In genomic region chr2:25132296-25132630, GRCh38 we compare ENCODE assay signal across 10 cellular contexts. TPM values are rescaled to one million over a fixed set of nuclear protein-coding genes. Genes with fewer than 3 reads are reported as not detected.
DNase-seq lines count a peak whose midpoint lies in the region; ATAC-seq, FAIRE-seq and TF ChIP-seq lines count a peak whose summit lies in the region.
"Had no signal": no experiment of that assay in that cellular context is flagged by ENCODE, and none has a peak within 500 bp of the region (broad histone marks: within the 10 kb centered on the region; RNA-seq: fewer than 3 reads in every experiment).

No MANE protein-coding gene starts in this region.

- WGBS in HUES64 = 71% methylated on average over 9 of the region's 9 CpGs
- WGBS in prostate gland = 43% methylated on average over 9 of the region's 9 CpGs

- TF ChIP-seq CTCF in endothelial cell of umbilical vein (IDR thresholded peaks at IDR 0.05; ENCODE audit: extremely low read depth in 1 of 2, insufficient read depth in 1 of 2, low read depth in 1 of 2, low read length in 2 of 2) (no peak), omental fat pad (IDR thresholded peaks at IDR 0.05) (no peak), prostate gland (IDR thresholded peaks at IDR 0.05) (no peak)

- no peak overlapping the region for H3K4me2 ChIP-seq in endothelial cell of umbilical vein (ENCODE audit: insufficient read depth, low read length)

- no peaks in the 10 kb centered on the region for H3K79me2 ChIP-seq in endothelial cell of umbilical vein (ENCODE audit: control insufficient read depth, insufficient read depth, low read length)

- H3K9me3 ChIP-seq in HUES64 (ENCODE audit: insufficient read depth, low read depth, low read length) (no peaks in the 10 kb centered on the region), endothelial cell of umbilical vein (replicated peaks; ENCODE audit: control insufficient read depth, insufficient read depth, low read length) (no peaks in the 10 kb centered on the region), prostate gland (no peaks in the 10 kb centered on the region)

- peak; percentile 4 for ATAC-seq in omental fat pad (ENCODE audit: low FRiP score)

- FAIRE-seq in endothelial cell of umbilical vein (lab: Jason Lieb, UNC) = peak; percentile 40
- FAIRE-seq: RCC 7860 had no signal

- no peak overlapping the region for H2AFZ ChIP-seq in endothelial cell of umbilical vein (ENCODE audit: low read depth, low read length)

- intact Hi-C loops in endothelial cell of umbilical vein (cut with micrococcal nuclease) (no loop called here), prostate gland (cut with DNase I) (loop anchor here (10.0 kb wide), 2 partner anchors 297 to 717 kb away; no protein-coding TSS in a partner anchor)

- H3K27me3 ChIP-seq in HUES64 (ENCODE audit: insufficient read depth, low read length) (peaks cover 3% of the 10 kb centered on the region; the same call in 1 of the 2 replicates), endothelial cell of umbilical vein (ENCODE audit: control insufficient read depth in 2 of 2, insufficient read depth in 2 of 2, low read length in 2 of 2) (peaks cover 7 to 24% of the 10 kb centered on the region in 2 experiments), prostate gland (replicated peaks; ENCODE audit: insufficient read depth) (no peaks in the 10 kb centered on the region)

- no TSS peak for BruUV-seq in endothelial cell of umbilical vein (replicated peaks; lab: Mats Ljungman, UMichigan)

- H3K36me3 ChIP-seq in HUES64 (ENCODE audit: insufficient read depth, low read length) (no peaks in the 10 kb centered on the region; the same call in 1 of the 2 replicates), endothelial cell of umbilical vein (ENCODE audit: control insufficient read depth in 2 of 2, extremely low read depth in 1 of 2, insufficient read depth in 2 of 2, low read length in 2 of 2) (no peaks in the 10 kb centered on the region), prostate gland (no peaks in the 10 kb centered on the region)

- no peak for TF ChIP-seq POLR2A in endothelial cell of umbilical vein (IDR thresholded peaks at IDR 0.05; ENCODE audit: low read depth, low read length)
- TF ChIP-seq POLR2A in prostate gland (IDR thresholded peaks at IDR 0.05) = no peak

- DNase-seq in COLO829 (ENCODE audit: low spot score) (peak; percentile 33), endothelial cell of umbilical vein (ENCODE audit: low read depth, low spot score) (no peak), omental fat pad (ENCODE audit: low spot score) (no peak), prostate gland (ENCODE audit: low spot score) (no peak), HEK293T (ENCODE audit: extremely low spot score) (no peak)
- no peak for DNase-seq in activated CD4-positive, CD25-positive, alpha-beta regulatory T cell (lab: John Stamatoyannopoulos, UW)
- DNase-seq: activated effector memory CD4-positive, alpha-beta T cell treated with Interleukin-2 at 50 U/mL for 16 hours; HCEC 1CT had no signal

- H3K9me1 ChIP-seq in endothelial cell of umbilical vein (replicated peaks; ENCODE audit: control insufficient read depth, extremely low read depth, insufficient read depth, low read length) = no peaks in the 10 kb centered on the region

- H3K4me1 ChIP-seq in HUES64 (ENCODE audit: insufficient read depth, low read length) (no peaks in the 10 kb centered on the region), endothelial cell of umbilical vein (ENCODE audit: control insufficient read depth, extremely low read depth, insufficient read depth, low read length) (peaks cover 4% of the 10 kb centered on the region), prostate gland (replicated peaks) (no peaks in the 10 kb centered on the region)

- CTCF ChIA-PET in endothelial cell of umbilical vein (lab: Charles Lee) = interaction anchor here (0.7 to 17.9 kb wide), 4 partner anchors 63 to 722 kb away, joined by 3 to 679 read pairs (median 4); no protein-coding TSS in a partner anchor
- CTCF ChIA-PET in HEK293T (lab: Yijun Ruan, JAX) = interaction anchor here (1.2 kb wide), 1 partner anchor 157 kb away, joined by 3 read pairs; no protein-coding TSS in a partner anchor

- POLR2A ChIA-PET in endothelial cell of umbilical vein (lab: Charles Lee) (no interaction called here), HEK293T (lab: Yijun Ruan, JAX) (no interaction called here)

- dilution Hi-C loops in endothelial cell of umbilical vein (cut with MboI; ENCODE audit: extremely low pct_ligation_motif_present, low sequenced_read_pairs) = no loop called here

- no peaks in the 10 kb centered on the region for H4K20me1 ChIP-seq in endothelial cell of umbilical vein (replicated peaks; ENCODE audit: control insufficient read depth, extremely low read depth, insufficient read depth, low read length)

- H3K4me3 ChIP-seq in HUES64 (ENCODE audit: low read length) = peak overlapping the region; percentile 40
- no peak overlapping the region for H3K4me3 ChIP-seq in endothelial cell of umbilical vein (replicated peaks in 1 of 3; ENCODE audit: insufficient read depth in 1 of 3, low read depth in 1 of 3, low read length in 3 of 3)
- H3K4me3 ChIP-seq in prostate gland = peak overlapping the region in 1 of 2 donors; percentile 20

- H3K9ac ChIP-seq in HUES64 (ENCODE audit: low read depth, low read length) (no peak overlapping the region), endothelial cell of umbilical vein (replicated peaks; ENCODE audit: extremely low read depth, insufficient read depth, low read length) (no peak overlapping the region)

- H3K27ac ChIP-seq in HUES64 (ENCODE audit: low read depth, low read length) (no peak overlapping the region), endothelial cell of umbilical vein (ENCODE audit: insufficient read depth, low read depth, low read length) (no peak overlapping the region), prostate gland (no peak overlapping the region)

TF ChIP-seq in endothelial cell of umbilical vein, 7 proteins besides CTCF, POLR2A, EP300 and RAD21:
- TF ChIP-seq EZH2 (IDR thresholded peaks at IDR 0.05; ENCODE audit: borderline replicate concordance, low read depth, low read length, severe bottlenecking) (no peak), POLR2AphosphoS5 (IDR thresholded peaks at IDR 0.05; ENCODE audit: insufficient read depth, low read depth, low read length) (no peak), FOS (IDR thresholded peaks at IDR 0.05; ENCODE audit: borderline replicate concordance, insufficient read depth, low read length) (no peak), MAX (IDR thresholded peaks at IDR 0.05; ENCODE audit: insufficient read depth, insufficient read length) (no peak), JUN (IDR thresholded peaks at IDR 0.05; ENCODE audit: borderline replicate concordance, insufficient read depth, insufficient read length, low read depth) (no peak), GATA2 (IDR thresholded peaks at IDR 0.05; ENCODE audit: insufficient read depth, insufficient read length, low read depth, low read length) (no peak), MYC (IDR thresholded peaks at IDR 0.05; ENCODE audit: low read depth, low read length) (no peak)

TF ChIP-seq in HEK293T, 16 proteins besides CTCF, POLR2A, EP300 and RAD21:
- TF ChIP-seq SUZ12 (IDR thresholded peaks at IDR 0.05) = no peak
- no peak for TF ChIP-seq LEF1 (IDR thresholded peaks at IDR 0.05; ENCODE audit: borderline replicate concordance)
- TF ChIP-seq ZNF384 (IDR thresholded peaks at IDR 0.05) = no peak
- TF ChIP-seq PKNOX1 (IDR thresholded peaks at IDR 0.05) = no peak
- TF ChIP-seq FOXA1 (IDR thresholded peaks at IDR 0.05) = no peak
- no peak for TF ChIP-seq TARDBP (IDR thresholded peaks at IDR 0.05)
- no peak for TF ChIP-seq ARNT (IDR thresholded peaks at IDR 0.05)
- no peak for TF ChIP-seq BHLHE40 (IDR thresholded peaks at IDR 0.05; ENCODE audit: borderline replicate concordance)
- no peak for TF ChIP-seq NFRKB (IDR thresholded peaks at IDR 0.05)
- TF ChIP-seq L3MBTL2 (conservative IDR thresholded peaks at IDR 0.05) = no peak
- TF ChIP-seq ELF4 (IDR thresholded peaks at IDR 0.05) = no peak
TF ChIP-seq in HEK293T: peak in this region for 0.

RNA-seq across cellular contexts. Expression of gene POMC, which starts 36.1 kb away (rescaled TPM):
- polyA plus RNA-seq in HUES64 (2013, experiment 1 of 2) = 1.5 TPM
- 3.0 TPM for polyA plus RNA-seq in HUES64 (2013, experiment 2 of 2)
- 0.69 and 2.7 TPM in 2 replicates for total RNA-seq in endothelial cell of umbilical vein
- 2.4 and 3.2 TPM in 2 replicates for polyA plus RNA-seq in endothelial cell of umbilical vein
- polyA plus RNA-seq in endothelial cell of umbilical vein (2011; cell fraction: cytosol; rRNA removed) = 0.98 and 2.1 TPM in 2 replicates
- polyA plus RNA-seq in endothelial cell of umbilical vein (2011; cell fraction: nucleus; rRNA removed) = 0.29 and 0.52 TPM in 2 replicates
- 0.78 and 1.1 TPM in 2 replicates for polyA plus RNA-seq in endothelial cell of umbilical vein (2012)
- not detected in 2 replicates for polyA minus RNA-seq in endothelial cell of umbilical vein
- not detected for polyA minus RNA-seq in endothelial cell of umbilical vein (2011; cell fraction: cytosol; rRNA and poly(A)+ RNA removed)
- not detected in 2 replicates for polyA minus RNA-seq in endothelial cell of umbilical vein (2011; cell fraction: nucleus; rRNA and poly(A)+ RNA removed)
- total RNA-seq in omental fat pad = 10 to 100 TPM; 12.8 to 36.4 (median 16.0) TPM
- total RNA-seq in prostate gland = 10 to 100 TPM in 1 of 2 donors, 1 to 10 TPM in 1; 2.6 to 31.0 TPM
